Comparison of ENCODE assay signal across 14 cellular contexts in the genomic region with DNA sequence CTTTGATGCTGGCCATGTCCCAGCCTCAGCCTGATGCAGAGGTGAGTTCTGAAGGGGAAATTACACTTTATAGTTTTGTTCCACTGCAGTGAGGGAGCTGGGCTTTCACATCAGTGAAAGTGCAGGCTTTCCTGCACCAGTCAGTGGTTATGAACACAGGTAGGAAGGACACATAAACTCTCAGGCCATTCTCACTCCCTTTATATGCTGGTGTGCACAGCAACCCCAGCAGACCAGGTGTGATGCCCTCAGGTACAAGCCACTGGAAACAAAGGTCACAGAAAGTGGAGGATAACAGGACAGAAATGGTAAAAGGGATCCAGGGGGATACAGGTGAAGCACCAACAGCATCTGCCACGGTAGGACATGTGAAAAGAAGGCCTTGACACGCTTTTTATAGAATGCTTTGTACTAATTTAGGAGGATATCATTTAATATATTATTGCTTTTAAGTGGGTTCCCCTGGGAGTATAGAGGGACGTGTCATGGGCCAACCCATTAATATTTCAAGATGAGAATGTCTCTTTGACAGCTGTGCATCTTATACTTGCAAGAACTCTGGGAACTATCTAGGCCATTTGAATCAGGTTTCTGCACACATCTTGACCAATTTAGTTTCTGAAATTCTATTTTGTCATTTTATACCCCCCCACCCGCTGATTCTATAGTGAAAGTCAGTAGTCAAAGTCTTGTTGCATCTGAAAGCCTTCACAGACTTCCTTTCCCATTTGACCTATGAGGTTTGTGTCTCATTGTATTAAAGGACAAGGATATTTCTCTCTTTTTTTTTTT. TPM values are rescaled to one million over a fixed set of nuclear protein-coding genes. Genes with fewer than 3 reads are reported as not detected.
DNase-seq lines count a peak whose midpoint lies in the region; ATAC-seq and TF ChIP-seq lines count a peak whose summit lies in the region.
"Had no signal": no experiment of that assay in that cellular context is flagged by ENCODE, and none has a peak within 500 bp of the region (broad histone marks: within the 10 kb centered on the region; RNA-seq: fewer than 3 reads in every experiment).

No MANE protein-coding gene starts in this region.

- H3K4me1 Mint-ChIP-seq in T-helper 17 cell, result peaks cover 5% of the 10 kb centered on the region

- ATAC-seq in GM19023 (IDR thresholded peaks at IDR 0.05; ENCODE audit: unreplicated experiment), result peak; percentile 55
- ATAC-seq in GM21786 (IDR thresholded peaks at IDR 0.05; ENCODE audit: unreplicated experiment), result peak; percentile 70
- ATAC-seq in HG03378 (IDR thresholded peaks at IDR 0.05; ENCODE audit: unreplicated experiment), result peak; percentile 45
- ATAC-seq in T-helper 17 cell, result no peak
- ATAC-seq in GM19328 (IDR thresholded peaks at IDR 0.05; ENCODE audit: unreplicated experiment), result no peak
- no peak for ATAC-seq in GM21528 (IDR thresholded peaks at IDR 0.05; ENCODE audit: low FRiP score, unreplicated experiment)

- TF ChIP-seq CTCF in GM12865 (IDR thresholded peaks at IDR 0.05; ENCODE audit: insufficient read depth, low read depth, low read length, missing control alignments), result no peak

- DNase-seq in GM12865 (ENCODE audit: low read depth) (peak; percentile 94), NCI-H69 (lab: John Stamatoyannopoulos, UW) (no peak), T-helper 17 cell (no peak)
- DNase-seq: glutamatergic neuron, NCI-H1417 treated with DMSO at 0.1 percent for 48 hours, NCI-H446 treated with DMSO at 0.1 percent for 48 hours, small intestine had no signal

- no peaks in the 10 kb centered on the region for H3K27me3 Mint-ChIP-seq in T-helper 17 cell
- H3K27me3 Mint-ChIP-seq: stimulated activated naive CD8-positive, alpha-beta T cell treated with anti-CD3 and anti-CD28 coated beads, Interleukin-15, Interleukin-2, amounts not matched to agents 100 ng/mL and 50 ng/mL, for 24 hours had no signal

- H3K4me3 Mint-ChIP-seq in T-helper 17 cell, result no peak overlapping the region
- H3K4me3 Mint-ChIP-seq: stimulated activated naive CD8-positive, alpha-beta T cell treated with anti-CD3 and anti-CD28 coated beads, Interleukin-15, Interleukin-2, amounts not matched to agents 100 ng/mL and 50 ng/mL, for 24 hours had no signal

- no peaks in the 10 kb centered on the region for H3K36me3 Mint-ChIP-seq in T-helper 17 cell (ENCODE audit: low read depth)

- no peak overlapping the region for H3K27ac Mint-ChIP-seq in T-helper 17 cell
- H3K27ac Mint-ChIP-seq: stimulated activated naive CD8-positive, alpha-beta T cell treated with anti-CD3 and anti-CD28 coated beads, Interleukin-15, Interleukin-2, amounts not matched to agents 100 ng/mL and 50 ng/mL, for 24 hours had no signal

- no peaks in the 10 kb centered on the region for H3K9me3 ChIP-seq in T-helper 17 cell (ENCODE audit: control insufficient read depth, low read length, poor library complexity, severe bottlenecking)
- H3K9me3 ChIP-seq: adrenal gland had no signal

- H3K4me3 ChIP-seq in GM12865 (ENCODE audit: low read depth, low read length), result no peak overlapping the region; the same call in 1 of the 2 replicates
- H3K4me3 ChIP-seq: adrenal gland had no signal

RNA-seq across cellular contexts. Expression of a gene that starts 25.0 kb away (rescaled TPM):
- 1 to 10 TPM; 7.8 to 8.8 TPM for total RNA-seq in T-helper 17 cell

Comparison
In these comparisons a context has a peak if more than half of its experiments do, and no peak if none do; other contexts are left out.
1. ATAC-seq: peak in GM19023 (single experiment), GM21786 (single experiment) and HG03378 (single experiment); none in T-helper 17 cell (single experiment), GM19328 (single experiment) and GM21528 (single experiment).